7 cellular contexts compared by ENCODE assay signal in genomic region chr5:14685757-14686156, GRCh38.
DNase-seq lines count a peak whose midpoint lies in the region; ATAC-seq and TF ChIP-seq lines count a peak whose summit lies in the region.

No MANE protein-coding gene starts in this region.

- H3K4me3 Mint-ChIP-seq in activated naive CD4-positive, alpha-beta T cell treated with anti-CD3 and anti-CD28 coated beads, Interleukin-2, amount 10 ng/mL, durations not matched to agents 7 days and 5 days = no peak overlapping the region

- POLR2A ChIA-PET in GM10248 (lab: Yijun Ruan, JAX) = no interaction called here

- no peaks in the 10 kb centered on the region for H3F3A ChIP-seq in OCI-LY1 (ENCODE audit: insufficient read depth, low read length)

- ATAC-seq in GM21526 (IDR thresholded peaks at IDR 0.05; ENCODE audit: low FRiP score, unreplicated experiment) (peak; percentile 85), HG03575 (IDR thresholded peaks at IDR 0.05; ENCODE audit: extremely low read depth, insufficient number of reproducible peaks, low FRiP score, unreplicated experiment) (peak; percentile 80)

- peak overlapping the region; percentile 43; the same call in 1 of the 2 replicates for H3K4me2 ChIP-seq in OCI-LY1 (ENCODE audit: low read length)

- DNase-seq in GM10248 (ENCODE audit: extremely low spot score) (peak; percentile 67), glomerular visceral epithelial cell (ENCODE audit: extremely low spot score) (peak; percentile 49), putamen (ENCODE audit: low spot score) (peak; percentile 72)
- DNase-seq in activated naive CD4-positive, alpha-beta T cell treated with anti-CD3 and anti-CD28 coated beads, Interleukin-2, amount 10 ng/mL, durations not matched to agents 7 days and 5 days = peak; percentile 57

- H3K79me2 ChIP-seq in OCI-LY1 (ENCODE audit: insufficient read depth, low read length) = no peaks in the 10 kb centered on the region

- no peak overlapping the region for H3K27ac ChIP-seq in OCI-LY1 (ENCODE audit: low read depth, low read length, poor library complexity, severe bottlenecking)

- H3K27me3 ChIP-seq in OCI-LY1 (ENCODE audit: insufficient read depth, low read length) = no peaks in the 10 kb centered on the region

- no peak overlapping the region for H2AFZ ChIP-seq in OCI-LY1 (ENCODE audit: low read length)

- no peaks in the 10 kb centered on the region for H3K27me3 Mint-ChIP-seq in activated naive CD4-positive, alpha-beta T cell treated with anti-CD3 and anti-CD28 coated beads, Interleukin-2, amount 10 ng/mL, durations not matched to agents 7 days and 5 days

- no peaks in the 10 kb centered on the region for H3K9me2 ChIP-seq in OCI-LY1 (ENCODE audit: low read depth, low read length)

- H3K36me3 ChIP-seq in OCI-LY1 (ENCODE audit: insufficient read depth, low read length) = peaks cover 84% of the 10 kb centered on the region

- peak; percentile 56 for TF ChIP-seq CTCF in GM10248 (IDR thresholded peaks at IDR 0.05; ENCODE audit: control extremely low read depth, extremely low read depth, low read depth, missing control alignments)
- peak; percentile 82 for TF ChIP-seq CTCF in OCI-LY1 (IDR thresholded peaks at IDR 0.05; ENCODE audit: low read length)

- CTCF ChIA-PET in GM10248 (lab: Yijun Ruan, JAX) = interaction anchor here (0.6 to 4.6 kb wide), 15 partner anchors 9 to 321 kb away, joined by 3 to 28 read pairs (median 5); partner anchors contain the start of gene ANKH
- CTCF ChIA-PET in activated naive CD4-positive, alpha-beta T cell treated with anti-CD3 and anti-CD28 coated beads, Interleukin-2, amount 10 ng/mL, durations not matched to agents 7 days and 5 days (lab: Charles Lee) = interaction anchor here (0.7 to 4.6 kb wide), 17 partner anchors 9 to 329 kb away, joined by 3 to 31 read pairs (median 6); no protein-coding TSS in a partner anchor

- no peak overlapping the region for H3K9ac ChIP-seq in OCI-LY1 (ENCODE audit: low read length)

- peak overlapping the region; percentile 71 for H3K27ac Mint-ChIP-seq in activated naive CD4-positive, alpha-beta T cell treated with anti-CD3 and anti-CD28 coated beads, Interleukin-2, amount 10 ng/mL, durations not matched to agents 7 days and 5 days

- H3K4me1 ChIP-seq in OCI-LY1 (ENCODE audit: insufficient read depth, low read length, severe bottlenecking) = peaks cover 12% of the 10 kb centered on the region

- no peak overlapping the region for H3K4me3 ChIP-seq in OCI-LY1 (ENCODE audit: low read depth, low read length, poor library complexity, severe bottlenecking)

- no peaks in the 10 kb centered on the region for H3K9me3 ChIP-seq in OCI-LY1 (ENCODE audit: low read length)

- peaks cover 13% of the 10 kb centered on the region for H3K4me1 Mint-ChIP-seq in activated naive CD4-positive, alpha-beta T cell treated with anti-CD3 and anti-CD28 coated beads, Interleukin-2, amount 10 ng/mL, durations not matched to agents 7 days and 5 days

- no peaks in the 10 kb centered on the region for H4K20me1 ChIP-seq in OCI-LY1 (ENCODE audit: insufficient read depth, low read length)

- H3K36me3 Mint-ChIP-seq in activated naive CD4-positive, alpha-beta T cell treated with anti-CD3 and anti-CD28 coated beads, Interleukin-2, amount 10 ng/mL, durations not matched to agents 7 days and 5 days = peaks cover 70% of the 10 kb centered on the region

- H3K9me3 Mint-ChIP-seq in activated naive CD4-positive, alpha-beta T cell treated with anti-CD3 and anti-CD28 coated beads, Interleukin-2, amount 10 ng/mL, durations not matched to agents 7 days and 5 days = no peaks in the 10 kb centered on the region
